Comparison of ENCODE assay signal across 33 cellular contexts in the genomic region with DNA sequence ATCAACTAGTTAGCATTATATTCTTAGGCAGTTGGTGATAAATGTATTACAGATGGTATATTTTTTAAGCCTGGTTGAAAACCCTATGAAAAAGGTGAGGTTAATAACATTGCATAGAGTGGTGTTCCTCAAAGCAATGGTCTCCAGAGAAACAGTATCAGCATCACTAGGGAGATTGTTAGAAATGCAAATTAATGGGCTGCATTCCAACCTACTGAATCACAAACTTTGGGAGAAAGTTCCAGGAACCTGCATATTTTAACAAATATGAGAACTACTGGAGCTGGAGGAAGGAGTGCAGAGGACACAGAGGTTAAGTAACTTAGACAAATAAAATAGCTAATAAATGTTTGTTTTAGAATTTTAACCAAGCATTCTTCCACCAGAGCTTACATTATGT.
DNase-seq lines count a peak whose midpoint lies in the region; ATAC-seq, FAIRE-seq and TF ChIP-seq lines count a peak whose summit lies in the region.
"Had no signal": no experiment of that assay in that cellular context is flagged by ENCODE, and none has a peak within 500 bp of the region (broad histone marks: within the 10 kb centered on the region; RNA-seq: fewer than 3 reads in every experiment).

No MANE protein-coding gene starts in this region.

- no peaks in the 10 kb centered on the region for H3K36me3 ChIP-seq in astrocyte (ENCODE audit: insufficient read depth, low read length)
- no peaks in the 10 kb centered on the region for H3K36me3 ChIP-seq in heart left ventricle
- H3K36me3 ChIP-seq: colonic mucosa, MG63, tibial nerve had no signal

- no peak overlapping the region for H3K27ac Mint-ChIP-seq in astrocyte (ENCODE audit: unreplicated experiment)
- H3K27ac Mint-ChIP-seq: activated CD8-positive, alpha-beta T cell treated with anti-CD3 and anti-CD28 coated beads, Interleukin-2, amount 10 ng/mL, durations not matched to agents 7 days and 5 days; activated T-helper 2 cell treated with anti-CD3 and anti-CD28 coated beads, Interferon-gamma antibody, Interleukin-2, Interleukin-4, amounts not matched to agents 10 μg/mL and 5 μg/mL and 100 μg/mL, durations not matched to agents 14 hours and 24 hours and 36 hours; immature natural killer cell; stimulated activated effector memory CD8-positive, alpha-beta T cell treated with anti-CD3 and anti-CD28 coated beads, Interleukin-12 subunit alpha, Interleukin-12 subunit beta, amount 100 ng/mL, for 72 hours had no signal

- H3K9me3 Mint-ChIP-seq in astrocyte (ENCODE audit: unreplicated experiment): no peaks in the 10 kb centered on the region
- H3K9me3 Mint-ChIP-seq: activated T-helper 2 cell treated with anti-CD3 and anti-CD28 coated beads, Interferon-gamma antibody, Interleukin-2, Interleukin-4, amounts not matched to agents 10 μg/mL and 5 μg/mL and 100 μg/mL, durations not matched to agents 14 hours and 24 hours and 36 hours had no signal

- no peaks in the 10 kb centered on the region for H3K27me3 ChIP-seq in astrocyte (ENCODE audit: insufficient read depth, low read length)
- H3K27me3 ChIP-seq in heart left ventricle: no peaks in the 10 kb centered on the region
- H3K27me3 ChIP-seq: BLaER1, colonic mucosa, MG63, tibial nerve had no signal

- H3K4me1 ChIP-seq in astrocyte (ENCODE audit: insufficient read depth, low read length): no peaks in the 10 kb centered on the region
- H3K4me1 ChIP-seq in heart left ventricle: no peaks in the 10 kb centered on the region
- H3K4me1 ChIP-seq: colonic mucosa, tibial nerve had no signal

- no peaks in the 10 kb centered on the region for H3K27me3 Mint-ChIP-seq in astrocyte (ENCODE audit: low read depth, unreplicated experiment)

- no peak overlapping the region for H3K9ac ChIP-seq in astrocyte (ENCODE audit: low read length)
- H3K9ac ChIP-seq: BLaER1 had no signal

- no peak for FAIRE-seq in astrocyte (lab: Jason Lieb, UNC)
- FAIRE-seq: GM12892 had no signal

- no peaks in the 10 kb centered on the region for H3K9me3 ChIP-seq in astrocyte (ENCODE audit: insufficient read depth, low read depth, low read length)
- no peaks in the 10 kb centered on the region for H3K9me3 ChIP-seq in heart left ventricle
- H3K9me3 ChIP-seq: colonic mucosa, MG63, tibial nerve had no signal

- no peak for TF ChIP-seq POLR2A in heart left ventricle (IDR thresholded peaks at IDR 0.05)

- H4K20me1 ChIP-seq in astrocyte (ENCODE audit: insufficient read depth, low read length): no peaks in the 10 kb centered on the region
- H4K20me1 ChIP-seq: BLaER1 had no signal

- DNase-seq in HT1080 (ENCODE audit: low read depth) (peak; percentile 31), astrocyte (ENCODE audit: low read depth) (peak; percentile 57), iPS DF 19.7 (ENCODE audit: low read depth, low spot score) (peak; percentile 64), retinal pigment epithelial cell (ENCODE audit: low read depth) (peak; percentile 32), NCI-H1930 (lab: John Stamatoyannopoulos, UW) (no peak), heart left ventricle (no peak)
- DNase-seq: activated CD8-positive, alpha-beta T cell treated with anti-CD3 and anti-CD28 coated beads, Interleukin-2, amount 10 ng/mL, durations not matched to agents 7 days and 5 days; activated naive CD4-positive, alpha-beta T cell treated with anti-CD3 and anti-CD28 coated beads, Interleukin-2, amount 50 U/mL, for 16 hours; amygdala; colonic mucosa; DMS153; effector memory CD4-positive, alpha-beta T cell; foreskin fibroblast; head of caudate nucleus; immature natural killer cell; KBM-7; left colon; mammary epithelial cell; MG63; NCI-H2029 treated with DMSO at 0.1 percent for 48 hours; NCI-H526 treated with DMSO at 0.1 percent for 48 hours; NK-92 treated with Interleukin-12 subunit alpha and Interleukin-12 subunit beta, amount 100 ng/mL, for 24 hours; PC-3; stimulated activated CD4-positive, alpha-beta T cell treated with anti-CD3 and anti-CD28 coated beads, Interleukin-15, amount 100 ng/mL, for 24 hours; T-helper 1 cell had no signal

- no peak overlapping the region for H2AFZ ChIP-seq in astrocyte (ENCODE audit: low read depth, low read length)

- H3K27ac ChIP-seq in astrocyte (ENCODE audit: low read depth, low read length): no peak overlapping the region
- no peak overlapping the region for H3K27ac ChIP-seq in heart left ventricle
- H3K27ac ChIP-seq: BLaER1, colonic mucosa, SK-N-MC, tibial nerve had no signal

- H3K4me2 ChIP-seq in astrocyte (ENCODE audit: low read length): no peak overlapping the region
- H3K4me2 ChIP-seq: BLaER1 had no signal

- H3K4me1 Mint-ChIP-seq in astrocyte (ENCODE audit: low read depth, unreplicated experiment): peaks cover 10% of the 10 kb centered on the region
- H3K4me1 Mint-ChIP-seq: immature natural killer cell; stimulated activated effector memory CD8-positive, alpha-beta T cell treated with anti-CD3 and anti-CD28 coated beads, Interleukin-12 subunit alpha, Interleukin-12 subunit beta, amount 100 ng/mL, for 72 hours had no signal

- intact Hi-C loops in heart left ventricle (cut with DNase I): no loop called here

- no peaks in the 10 kb centered on the region for H3K79me2 ChIP-seq in astrocyte (ENCODE audit: insufficient read depth, low read length)

- ATAC-seq in HG02870 (IDR thresholded peaks at IDR 0.05; ENCODE audit: unreplicated experiment) (no peak), heart left ventricle (no peak)
- ATAC-seq: activated CD8-positive, alpha-beta T cell treated with anti-CD3 and anti-CD28 coated beads, Interleukin-2, amount 10 ng/mL, durations not matched to agents 7 days and 5 days; HCT116; left colon; PC-3; stimulated activated effector memory CD8-positive, alpha-beta T cell treated with anti-CD3 and anti-CD28 coated beads, Interleukin-12 subunit alpha, Interleukin-12 subunit beta, amount 100 ng/mL, for 72 hours had no signal

- H3K4me3 ChIP-seq in astrocyte (ENCODE audit: insufficient read depth, low read depth, low read length): no peak overlapping the region
- no peak overlapping the region for H3K4me3 ChIP-seq in retinal pigment epithelial cell (ENCODE audit: low read length)
- H3K4me3 ChIP-seq in heart left ventricle: no peak overlapping the region
- H3K4me3 ChIP-seq: BLaER1, colonic mucosa, MG63, SK-N-MC, tibial nerve had no signal

- no peaks in the 10 kb centered on the region for H3K36me3 Mint-ChIP-seq in astrocyte (ENCODE audit: low read depth, unreplicated experiment)
- H3K36me3 Mint-ChIP-seq: immature natural killer cell; stimulated activated effector memory CD8-positive, alpha-beta T cell treated with anti-CD3 and anti-CD28 coated beads, Interleukin-12 subunit alpha, Interleukin-12 subunit beta, amount 100 ng/mL, for 72 hours had no signal

- TF ChIP-seq CTCF in astrocyte (IDR thresholded peaks at IDR 0.05; ENCODE audit: insufficient read depth, low read depth, low read length): no peak
- no peak for TF ChIP-seq CTCF in retinal pigment epithelial cell (conservative IDR thresholded peaks at IDR 0.05; ENCODE audit: low read depth, low read length)
- TF ChIP-seq CTCF in heart left ventricle (IDR thresholded peaks at IDR 0.05): no peak

- H3K4me3 Mint-ChIP-seq in astrocyte (ENCODE audit: unreplicated experiment): no peak overlapping the region
- H3K4me3 Mint-ChIP-seq: activated CD8-positive, alpha-beta T cell treated with anti-CD3 and anti-CD28 coated beads, Interleukin-2, amount 10 ng/mL, durations not matched to agents 7 days and 5 days; immature natural killer cell; stimulated activated effector memory CD8-positive, alpha-beta T cell treated with anti-CD3 and anti-CD28 coated beads, Interleukin-12 subunit alpha, Interleukin-12 subunit beta, amount 100 ng/mL, for 72 hours had no signal

Comparison
In these comparisons a context has a peak if more than half of its experiments do, and no peak if none do; other contexts are left out.
1. DNase-seq: peak in HT1080 (single experiment), astrocyte (single experiment), iPS DF 19.7 (single experiment) and retinal pigment epithelial cell (single experiment); none in NCI-H1930 (0 of 2) and heart left ventricle (0 of 5).